Comparison of ENCODE assay signal across 12 cellular contexts in genomic region chr11:1060885-1061616, GRCh38. TPM values are rescaled to one million over a fixed set of nuclear protein-coding genes. Genes with fewer than 3 reads are reported as not detected.
A peak's percentile ranks its signal among the peaks of the same experiment; 100 is the strongest.
DNase-seq lines count a peak whose midpoint lies in the region; ATAC-seq and TF ChIP-seq lines count a peak whose summit lies in the region.
"Had no signal": no experiment of that assay in that cellular context is flagged by ENCODE, and none has a peak within 500 bp of the region (broad histone marks: within the 10 kb centered on the region; RNA-seq: fewer than 3 reads in every experiment).

No MANE protein-coding gene starts in this region.

- H3K9me3 ChIP-seq in WERI-Rb-1 (ENCODE audit: severe bottlenecking) (peaks cover 3% of the 10 kb centered on the region), heart left ventricle (peaks cover 0 to 14% (median 2%) of the 10 kb centered on the region in 12 donors), spleen (peaks cover 0 to 10% (median 0%) of the 10 kb centered on the region in 8 donors), prostate gland (no peaks in the 10 kb centered on the region)

- H3K27ac ChIP-seq in WERI-Rb-1 (no peak overlapping the region), heart left ventricle (no peak overlapping the region), spleen (peak overlapping the region in 4 of 8 donors; percentile 46 to 58 (median 50)), prostate gland (no peak overlapping the region)
- H3K27ac ChIP-seq: breast epithelium had no signal

- DNase-seq in HEK293T (ENCODE audit: extremely low spot score) (no peak), WERI-Rb-1 (peak; percentile 6), heart left ventricle (peak in 1 of 5 donors; percentile 24), spleen (peak; percentile 80), lower leg skin (ENCODE audit: low spot score in 2 of 2) (no peak), prostate gland (ENCODE audit: low spot score) (no peak)
- DNase-seq in effector CD8-positive, alpha-beta T cell (lab: John Stamatoyannopoulos, UW): no peak
- DNase-seq: activated CD4-positive, alpha-beta T cell treated with anti-CD3 and anti-CD28 coated beads, Interleukin-2, amount 50 U/mL, for 4 hours; NCI-H1417 had no signal

- POLR2A ChIA-PET in HEK293T (lab: Yijun Ruan, JAX): no interaction called here

- intact Hi-C loops in heart left ventricle (cut with DNase I): no loop called here
- intact Hi-C loops in spleen (cut with DNase I; ENCODE audit: low total_unique reads): no loop called here
- intact Hi-C loops in lower leg skin (cut with DNase I; ENCODE audit: low total_unique reads): no loop called here
- intact Hi-C loops in prostate gland (cut with DNase I): no loop called here

- WGBS in heart left ventricle, 4 donors: 66 to 72% (median 69%) methylated on average over 17 of the region's 17 CpGs
- 56 to 74% (median 68%) methylated on average over 17 of the region's 17 CpGs for WGBS in spleen, 5 donors
- WGBS in lower leg skin, 2 donors: 49 to 54% methylated on average over 17 of the region's 17 CpGs
- WGBS in prostate gland: 57% methylated on average over 17 of the region's 17 CpGs

- TF ChIP-seq CTCF in WERI-Rb-1 (IDR thresholded peaks at IDR 0.05; ENCODE audit: low read depth, low read length): no peak
- no peak for TF ChIP-seq CTCF in heart left ventricle (IDR thresholded peaks at IDR 0.05)
- TF ChIP-seq CTCF in spleen (IDR thresholded peaks at IDR 0.05 in 8 of 11, conservative IDR thresholded peaks at IDR 0.05 in 3 of 11): no peak
- no peak for TF ChIP-seq CTCF in lower leg skin (IDR thresholded peaks at IDR 0.05)
- no peak for TF ChIP-seq CTCF in prostate gland (IDR thresholded peaks at IDR 0.05)

- TF ChIP-seq POLR2A in heart left ventricle (IDR thresholded peaks at IDR 0.05): no peak
- TF ChIP-seq POLR2A in spleen (IDR thresholded peaks at IDR 0.05): no peak
- no peak for TF ChIP-seq POLR2A in lower leg skin (IDR thresholded peaks at IDR 0.05)
- TF ChIP-seq POLR2A in prostate gland (IDR thresholded peaks at IDR 0.05): no peak

- no peak overlapping the region for H3K4me3 ChIP-seq in WERI-Rb-1 (ENCODE audit: low read depth, low read length)
- no peak overlapping the region for H3K4me3 ChIP-seq in heart left ventricle
- H3K4me3 ChIP-seq in spleen: no peak overlapping the region
- no peak overlapping the region for H3K4me3 ChIP-seq in lower leg skin (ENCODE audit: low read depth, poor library complexity, severe bottlenecking)
- no peak overlapping the region for H3K4me3 ChIP-seq in prostate gland
- H3K4me3 ChIP-seq: breast epithelium had no signal

- no peaks in the 10 kb centered on the region for H3K27me3 ChIP-seq in WERI-Rb-1 (ENCODE audit: insufficient read depth, low read depth, severe bottlenecking)
- peaks cover 0 to 4% (median 0%) of the 10 kb centered on the region in 9 donors for H3K27me3 ChIP-seq in heart left ventricle
- H3K27me3 ChIP-seq in spleen (replicated peaks in 1 of 7): peaks cover 0 to 20% (median 0%) of the 10 kb centered on the region in 7 donors
- no peaks in the 10 kb centered on the region for H3K27me3 ChIP-seq in prostate gland (replicated peaks; ENCODE audit: insufficient read depth)

- peak in 3 of 4 donors; percentile 57 to 85 (median 63) for ATAC-seq in heart left ventricle
- no peak for ATAC-seq in GM19324 (IDR thresholded peaks at IDR 0.05; ENCODE audit: low FRiP score, unreplicated experiment)

- H3K4me1 ChIP-seq in heart left ventricle (peaks cover 0 to 9% (median 5%) of the 10 kb centered on the region in 12 donors), spleen (peaks cover 0 to 16% (median 6%) of the 10 kb centered on the region in 6 donors), prostate gland (replicated peaks) (no peaks in the 10 kb centered on the region)
- H3K4me1 ChIP-seq: breast epithelium had no signal

- H3K36me3 ChIP-seq in WERI-Rb-1 (no peaks in the 10 kb centered on the region), heart left ventricle (no peaks in the 10 kb centered on the region), spleen (no peaks in the 10 kb centered on the region), prostate gland (no peaks in the 10 kb centered on the region)
- H3K36me3 ChIP-seq: breast epithelium had no signal

- CTCF ChIA-PET in HEK293T (lab: Yijun Ruan, JAX): interaction anchor here (1.7 kb wide), 1 partner anchor 10 kb away, joined by 4 read pairs; no protein-coding TSS in a partner anchor

TF ChIP-seq in HEK293T, 16 proteins besides CTCF, POLR2A, EP300 and RAD21:
- TF ChIP-seq SUZ12 (IDR thresholded peaks at IDR 0.05): no peak
- no peak for TF ChIP-seq LEF1 (IDR thresholded peaks at IDR 0.05; ENCODE audit: borderline replicate concordance)
- no peak for TF ChIP-seq PKNOX1 (IDR thresholded peaks at IDR 0.05)
- TF ChIP-seq L3MBTL2 (conservative IDR thresholded peaks at IDR 0.05): peak; percentile 37; the same call in 1 of the 2 replicates
- no peak for TF ChIP-seq ELF4 (IDR thresholded peaks at IDR 0.05)
- TF ChIP-seq BHLHE40 (IDR thresholded peaks at IDR 0.05; ENCODE audit: borderline replicate concordance): no peak
TF ChIP-seq in HEK293T: peak in this region for 1.

RNA-seq across cellular contexts. Expression of gene MUC2, which starts 13.6 kb away (rescaled TPM):
- total RNA-seq in heart left ventricle: under 1 TPM in 1 of 9 donors, not detected in 8; 0.07 TPM
- polyA plus RNA-seq in heart left ventricle: under 1 TPM in 1 of 2 donors, not detected in 1; 0.01 TPM
- under 1 TPM in 2 of 7 donors, not detected in 5; 0.03 to 0.06 TPM for total RNA-seq in spleen
- under 1 TPM in 1 of 3 donors, not detected in 2; 0.03 TPM for polyA plus RNA-seq in spleen
- under 1 TPM in 1 of 4 donors, not detected in 3; 0.02 TPM for total RNA-seq in lower leg skin
- under 1 TPM in 1 of 2 donors, not detected in 1; 0.11 TPM for total RNA-seq in prostate gland
- total RNA-seq: omental fat pad had no signal

RNA-seq across cellular contexts. Expression of gene MUC6, which starts 24.5 kb away (rescaled TPM):
- total RNA-seq in heart left ventricle (not detected), spleen (under 1 TPM in 4 of 7 donors, not detected in 3; 0.09 to 0.76 (median 0.34) TPM), lower leg skin (not detected), prostate gland (1 to 10 TPM in 1 of 2 donors, under 1 TPM in 1; 0.74 to 2.3 TPM)
- polyA plus RNA-seq in heart left ventricle (under 1 TPM; 0.04 to 0.06 TPM), spleen (under 1 TPM; 0.02 to 0.22 (median 0.11) TPM)
- total RNA-seq: omental fat pad had no signal

Comparison
In these comparisons a context has a peak if more than half of its experiments do, and no peak if none do; other contexts are left out.
1. DNase-seq: peak in WERI-Rb-1 (single experiment) and spleen (single experiment); none in HEK293T (single experiment), lower leg skin (0 of 2), prostate gland (single experiment) and effector CD8-positive, alpha-beta T cell (single experiment).